ENCODE assay signal across 10 cellular contexts in genomic region chr1:197198333-197198732, GRCh38. TPM values are rescaled to one million over a fixed set of nuclear protein-coding genes. Genes with fewer than 3 reads are reported as not detected.
DNase-seq lines count a peak whose midpoint lies in the region; ATAC-seq and TF ChIP-seq lines count a peak whose summit lies in the region.
"Had no signal": no experiment of that assay in that cellular context is flagged by ENCODE, and none has a peak within 500 bp of the region (broad histone marks: within the 10 kb centered on the region; RNA-seq: fewer than 3 reads in every experiment).

No MANE protein-coding gene starts in this region.

- H3K27me3 ChIP-seq in CD8-positive, alpha-beta T cell (ENCODE audit: insufficient read depth, low read length): no peaks in the 10 kb centered on the region
- no peaks in the 10 kb centered on the region for H3K27me3 ChIP-seq in dorsolateral prefrontal cortex
- no peaks in the 10 kb centered on the region for H3K27me3 ChIP-seq in neural cell (ENCODE audit: insufficient read depth, low read depth, low read length)

- no peak overlapping the region for H3K27ac ChIP-seq in CD8-positive, alpha-beta T cell (ENCODE audit: low read depth, low read length)
- H3K27ac ChIP-seq in dorsolateral prefrontal cortex (peak overlapping the region in 2 of 59 donors; percentile 3 to 6), neural cell (ENCODE audit: low read length) (no peak overlapping the region)

- no peak overlapping the region for H3K4me3 ChIP-seq in CD8-positive, alpha-beta T cell (ENCODE audit: low read depth, low read length)
- H3K4me3 ChIP-seq in NB4 (ENCODE audit: low read depth, low read length) (peak overlapping the region; percentile 90), dorsolateral prefrontal cortex (peak overlapping the region; percentile 11 to 98 (median 85)), neural cell (ENCODE audit: low read length) (peak overlapping the region; percentile 81)

- H3K36me3 Mint-ChIP-seq in CD8-positive, alpha-beta T cell: peaks cover 12% of the 10 kb centered on the region

- H3K9ac ChIP-seq in neural cell (ENCODE audit: low read length): no peak overlapping the region

- H3K27me3 Mint-ChIP-seq in CD8-positive, alpha-beta T cell (ENCODE audit: low read depth): no peaks in the 10 kb centered on the region

- no peak for TF ChIP-seq CTCF in CD8-positive, alpha-beta T cell (IDR thresholded peaks at IDR 0.05)
- TF ChIP-seq CTCF in NB4 (IDR thresholded peaks at IDR 0.05; ENCODE audit: low read depth, low read length): no peak
- no peak for TF ChIP-seq CTCF in dorsolateral prefrontal cortex (IDR thresholded peaks at IDR 0.05 in 54 of 56, conservative IDR thresholded peaks at IDR 0.05 in 2 of 56; ENCODE audit: low read depth in 1 of 56, partially characterized antibody in 56 of 56)
- TF ChIP-seq CTCF in neural cell (IDR thresholded peaks at IDR 0.05; ENCODE audit: poor library complexity, severe bottlenecking): no peak

- no peak overlapping the region for H3K27ac Mint-ChIP-seq in CD8-positive, alpha-beta T cell

- no peak overlapping the region for H2AFZ ChIP-seq in neural cell (ENCODE audit: low read depth, low read length)

- H3K4me2 ChIP-seq in neural cell (ENCODE audit: low read length): peak overlapping the region; percentile 85

- H3K9me3 ChIP-seq in CD8-positive, alpha-beta T cell (ENCODE audit: low read length): no peaks in the 10 kb centered on the region
- H3K9me3 ChIP-seq in neural cell (ENCODE audit: low read length): no peaks in the 10 kb centered on the region

- CTCF ChIA-PET in CD8-positive, alpha-beta T cell (lab: Charles Lee): interaction anchor here (0.9 kb wide), 1 partner anchor 18 kb away, joined by 4 read pairs; no protein-coding TSS in a partner anchor

- no peaks in the 10 kb centered on the region for H3K36me3 ChIP-seq in CD8-positive, alpha-beta T cell (ENCODE audit: insufficient read depth, low read length)
- H3K36me3 ChIP-seq in neural cell (ENCODE audit: insufficient read depth, low read length): peaks cover 6% of the 10 kb centered on the region

- POLR2A ChIA-PET in CD8-positive, alpha-beta T cell (lab: Charles Lee): no interaction called here

- no peaks in the 10 kb centered on the region for H3K9me3 Mint-ChIP-seq in CD8-positive, alpha-beta T cell

- H3K4me3 Mint-ChIP-seq in CD8-positive, alpha-beta T cell: peak overlapping the region; percentile 53

- H3K4me1 Mint-ChIP-seq in CD8-positive, alpha-beta T cell (ENCODE audit: low read depth): peaks cover 79% of the 10 kb centered on the region

- DNase-seq in CD8-positive, alpha-beta T cell: no peak
- DNase-seq in NB4 (ENCODE audit: low read depth): no peak
- no peak for DNase-seq in dorsolateral prefrontal cortex
- no peak for DNase-seq in superior temporal gyrus (ENCODE audit: extremely low spot score)
- DNase-seq in NCI-H748 (lab: John Stamatoyannopoulos, UW; ENCODE audit: unreplicated experiment): no peak
- DNase-seq in NCI-H748 treated with DMSO at 0.1 percent for 48 hours (lab: John Stamatoyannopoulos, UW): no peak
- DNase-seq: hippocampal formation, KG1 had no signal

- H4K20me1 ChIP-seq in neural cell (ENCODE audit: insufficient read depth): no peaks in the 10 kb centered on the region

- H3K79me2 ChIP-seq in neural cell (replicated peaks; ENCODE audit: insufficient read depth, low read length): peaks cover 67% of the 10 kb centered on the region

- no peaks in the 10 kb centered on the region for H3K9me2 ChIP-seq in neural cell (ENCODE audit: insufficient read depth, low read length)

- ATAC-seq in CD8-positive, alpha-beta T cell: no peak
- ATAC-seq in HG03139 (IDR thresholded peaks at IDR 0.05; ENCODE audit: unreplicated experiment): no peak

- H3K4me1 ChIP-seq in CD8-positive, alpha-beta T cell (ENCODE audit: insufficient read depth, low read length): peaks cover 52% of the 10 kb centered on the region

- intact Hi-C loops in CD8-positive, alpha-beta T cell (cut with DNase I, micrococcal nuclease): no loop called here
- intact Hi-C loops in dorsolateral prefrontal cortex (cut with DNase I): no loop called here

- no peaks in the 10 kb centered on the region for H3F3A ChIP-seq in neural cell (ENCODE audit: insufficient read depth, low read length, poor library complexity, severe bottlenecking)

- no peak for TF ChIP-seq RAD21 in neural cell (conservative IDR thresholded peaks at IDR 0.05)

- no peak for TF ChIP-seq EP300 in neural cell (conservative IDR thresholded peaks at IDR 0.05; ENCODE audit: poor library complexity, severe bottlenecking)

- no peak for TF ChIP-seq POLR2A in NB4 (IDR thresholded peaks at IDR 0.05; ENCODE audit: extremely low read depth, insufficient read length)

TF ChIP-seq in neural cell, 6 proteins besides CTCF, POLR2A, EP300 and RAD21:
- TF ChIP-seq SMC3 (conservative IDR thresholded peaks at IDR 0.05; ENCODE audit: poor library complexity) (no peak), TAF1 (IDR thresholded peaks at IDR 0.05; ENCODE audit: low read depth) (no peak), REST (IDR thresholded peaks at IDR 0.05; ENCODE audit: borderline replicate concordance) (no peak), POLR2AphosphoS5 (IDR thresholded peaks at IDR 0.05) (no peak), MXI1 (conservative IDR thresholded peaks at IDR 0.05; ENCODE audit: poor library complexity, severe bottlenecking) (no peak), EZH2 (IDR thresholded peaks at IDR 0.05; ENCODE audit: borderline replicate concordance, insufficient read depth, low read length, poor library complexity, severe bottlenecking) (no peak)

RNA-seq across cellular contexts. Expression of gene ZBTB41, which starts 2.8 kb away (rescaled TPM):
- total RNA-seq in CD8-positive, alpha-beta T cell: 1 to 10 TPM; 3.5 to 3.9 TPM
- total RNA-seq in dorsolateral prefrontal cortex: 10 to 100 TPM; 23.4 to 36.9 (median 30.6) TPM
- 22.7 and 25.5 TPM in 2 replicates for polyA plus RNA-seq in neural cell
- 87.6 and 99.3 TPM in 2 replicates for polyA minus RNA-seq in neural cell

RNA-seq across cellular contexts. Expression of gene ASPM, which starts 51.9 kb away (rescaled TPM):
- total RNA-seq in CD8-positive, alpha-beta T cell: under 1 TPM; 0.14 to 0.30 TPM
- under 1 TPM in 116 of 120 experiments, not detected in 4; 0.06 to 0.85 (median 0.23) TPM for total RNA-seq in dorsolateral prefrontal cortex
- 0.87 and 1.0 TPM in 2 replicates for polyA plus RNA-seq in neural cell
- 1.7 and 3.7 TPM in 2 replicates for polyA minus RNA-seq in neural cell

Comparison
In these comparisons a context has a peak if more than half of its experiments do, and no peak if none do; other contexts are left out.
1. RNA of gene ZBTB41, which starts 2.8 kb away (total RNA-seq): 23.4 to 36.9 TPM in dorsolateral prefrontal cortex; 3.5 to 3.9 TPM in CD8-positive, alpha-beta T cell; every median in the first group is over 4 times any median in the second.